In genomic region chr4:8523175-8523574, GRCh38 we compare ENCODE assay signal across 35 cellular contexts. TPM values are rescaled to one million over a fixed set of nuclear protein-coding genes. Genes with fewer than 3 reads are reported as not detected.
"Had no signal": no experiment of that assay in that cellular context is flagged by ENCODE, and none has a peak within 500 bp of the region (broad histone marks: within the 10 kb centered on the region; RNA-seq: fewer than 3 reads in every experiment).

No MANE protein-coding gene starts in this region.

- H3K4me1 ChIP-seq: Peyer's patch had no signal

- DNase-seq: activated CD4-positive, alpha-beta memory T cell treated with anti-CD3 and anti-CD28 coated beads, Interleukin-2, amount 10 ng/mL, durations not matched to agents 7 days and 5 days; activated CD4-positive, alpha-beta T cell treated with anti-CD3 and anti-CD28 coated beads for 1 hour; activated CD4-positive, alpha-beta T cell treated with anti-CD3 and anti-CD28 coated beads for 48 hours; activated CD4-positive, CD25-positive, alpha-beta regulatory T cell; activated CD8-positive, alpha-beta memory T cell treated with anti-CD3 and anti-CD28 coated beads for 24 hours; activated CD8-positive, alpha-beta memory T cell treated with anti-CD3 and anti-CD28 coated beads, Interleukin-2, amount 10 ng/mL, durations not matched to agents 7 days and 5 days; activated CD8-positive, alpha-beta memory T cell treated with anti-CD3 and anti-CD28 coated beads, Interleukin-2, amount 50 U/mL, for 48 hours; activated effector memory CD4-positive, alpha-beta T cell treated with Interleukin-2 at 50 U/mL for 16 hours; activated naive CD4-positive, alpha-beta T cell treated with anti-CD3 and anti-CD28 coated beads, Interleukin-2, amount 10 ng/mL, durations not matched to agents 7 days and 5 days; activated naive CD8-positive, alpha-beta T cell treated with anti-CD3 and anti-CD28 coated beads, Interleukin-2, amount 50 U/mL, for 24 hours; activated T-cell treated with anti-CD3 and anti-CD28 coated beads, Interleukin-2, amount 50 U/mL, for 48 hours; anterior cingulate cortex; brain microvascular endothelial cell; NCI-H1092 treated with DMSO at 0.1 percent for 48 hours; NCI-H1417; NCI-H146; NCI-H187; NCI-H2029 treated with DMSO at 0.1 percent for 48 hours; NCI-H2107; NCI-H2171; NCI-H510A; NCI-H526; NCI-H748 treated with DMSO at 0.1 percent for 48 hours; NK-92 treated with Interleukin-12 subunit alpha and Interleukin-12 subunit beta, amount 100 ng/mL, for 24 hours; PC-3; Right ventricle myocardium superior; SJCRH30; T1000; WERI-Rb-1 had no signal

- H3K36me3 ChIP-seq: brain microvascular endothelial cell, Peyer's patch, SJCRH30, WERI-Rb-1 had no signal

- H3K4me3 ChIP-seq: Peyer's patch, SJCRH30, SK-N-MC had no signal

- H3K4me3 Mint-ChIP-seq: activated CD4-positive, alpha-beta memory T cell treated with anti-CD3 and anti-CD28 coated beads, Interleukin-2, amount 10 ng/mL, durations not matched to agents 7 days and 5 days; activated CD8-positive, alpha-beta memory T cell treated with anti-CD3 and anti-CD28 coated beads, Interleukin-2, amount 10 ng/mL, durations not matched to agents 7 days and 5 days; activated naive CD4-positive, alpha-beta T cell treated with anti-CD3 and anti-CD28 coated beads, Interleukin-2, amount 10 ng/mL, durations not matched to agents 7 days and 5 days; activated naive CD8-positive, alpha-beta T cell; activated naive CD8-positive, alpha-beta T cell treated with anti-CD3 and anti-CD28 coated beads, Interleukin-2, amount 50 U/mL, for 24 hours had no signal

- H3K9me3 ChIP-seq: Peyer's patch had no signal

- ATAC-seq: activated CD8-positive, alpha-beta memory T cell treated with anti-CD3 and anti-CD28 coated beads, Interleukin-2, amount 10 ng/mL, durations not matched to agents 7 days and 5 days; activated naive CD8-positive, alpha-beta T cell treated with anti-CD3 and anti-CD28 coated beads, Interleukin-2, amount 50 U/mL, for 24 hours; PC-3 had no signal

- H3K27me3 ChIP-seq: brain microvascular endothelial cell, Peyer's patch, SJCRH30 had no signal

- H3K27me3 Mint-ChIP-seq: activated CD4-positive, alpha-beta memory T cell treated with anti-CD3 and anti-CD28 coated beads, Interleukin-2, amount 10 ng/mL, durations not matched to agents 7 days and 5 days; activated CD8-positive, alpha-beta memory T cell treated with anti-CD3 and anti-CD28 coated beads, Interleukin-2, amount 10 ng/mL, durations not matched to agents 7 days and 5 days; activated naive CD4-positive, alpha-beta T cell treated with anti-CD3 and anti-CD28 coated beads, Interleukin-2, amount 10 ng/mL, durations not matched to agents 7 days and 5 days; activated naive CD8-positive, alpha-beta T cell; activated naive CD8-positive, alpha-beta T cell treated with anti-CD3 and anti-CD28 coated beads, Interleukin-2, amount 50 U/mL, for 24 hours had no signal

- H3K36me3 Mint-ChIP-seq: activated CD8-positive, alpha-beta memory T cell treated with anti-CD3 and anti-CD28 coated beads, Interleukin-2, amount 10 ng/mL, durations not matched to agents 7 days and 5 days; activated naive CD4-positive, alpha-beta T cell treated with anti-CD3 and anti-CD28 coated beads, Interleukin-2, amount 10 ng/mL, durations not matched to agents 7 days and 5 days; activated naive CD8-positive, alpha-beta T cell had no signal

- H3K27ac Mint-ChIP-seq: activated CD4-positive, alpha-beta memory T cell treated with anti-CD3 and anti-CD28 coated beads, Interleukin-2, amount 10 ng/mL, durations not matched to agents 7 days and 5 days; activated CD8-positive, alpha-beta memory T cell treated with anti-CD3 and anti-CD28 coated beads, Interleukin-2, amount 10 ng/mL, durations not matched to agents 7 days and 5 days; activated naive CD4-positive, alpha-beta T cell treated with anti-CD3 and anti-CD28 coated beads, Interleukin-2, amount 10 ng/mL, durations not matched to agents 7 days and 5 days; activated naive CD8-positive, alpha-beta T cell; activated naive CD8-positive, alpha-beta T cell treated with anti-CD3 and anti-CD28 coated beads, Interleukin-2, amount 50 U/mL, for 24 hours had no signal

- H3K4me1 Mint-ChIP-seq: activated CD4-positive, alpha-beta memory T cell treated with anti-CD3 and anti-CD28 coated beads, Interleukin-2, amount 10 ng/mL, durations not matched to agents 7 days and 5 days; activated CD8-positive, alpha-beta memory T cell treated with anti-CD3 and anti-CD28 coated beads, Interleukin-2, amount 10 ng/mL, durations not matched to agents 7 days and 5 days; activated naive CD4-positive, alpha-beta T cell treated with anti-CD3 and anti-CD28 coated beads, Interleukin-2, amount 10 ng/mL, durations not matched to agents 7 days and 5 days; activated naive CD8-positive, alpha-beta T cell treated with anti-CD3 and anti-CD28 coated beads, Interleukin-2, amount 50 U/mL, for 24 hours had no signal

- H3K27ac ChIP-seq: brain microvascular endothelial cell, Peyer's patch, RWPE1, SJCRH30, SK-N-MC, WERI-Rb-1 had no signal

RNA-seq across cellular contexts. Expression of gene GPR78, which starts 57.0 kb away (rescaled TPM):
- total RNA-seq: activated CD8-positive, alpha-beta memory T cell treated with anti-CD3 and anti-CD28 coated beads, Interleukin-2, amount 10 ng/mL, durations not matched to agents 7 days and 5 days; Peyer's patch; Right ventricle myocardium superior; T-helper 1 cell treated with Interleukin-12 subunit alpha and Interleukin-12 subunit beta and Interleukin-4 antibody, amounts not matched to agents 30 ng/mL and 1 ng/mL, for 36 hours; T-helper 2 cell treated with Interferon-gamma antibody and Interleukin-4, amounts not matched to agents 100 ng/mL and 5 ng/mL, for 36 hours had no signal
